ENCODE assay signal across 21 cellular contexts in the genomic region with DNA sequence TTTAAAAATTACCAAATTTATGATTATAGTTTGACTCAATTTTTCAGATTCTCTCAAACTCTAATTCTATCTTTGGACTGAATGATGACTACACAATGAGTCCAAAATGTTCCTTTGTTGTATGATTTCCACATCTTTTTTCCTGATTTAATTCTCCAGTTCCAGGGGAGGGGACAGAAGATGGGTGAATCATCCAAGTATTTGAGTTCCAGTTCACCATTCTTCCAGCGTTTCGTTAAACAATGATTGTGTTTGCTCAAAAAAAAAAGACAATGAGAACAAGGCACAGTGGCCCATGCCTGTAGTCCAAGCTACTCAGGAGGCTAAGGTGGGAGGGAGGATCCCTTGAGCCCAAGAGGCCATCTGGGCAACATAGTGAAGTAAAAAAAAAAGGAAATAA. TPM values are rescaled to one million over a fixed set of nuclear protein-coding genes. Genes with fewer than 3 reads are reported as not detected.
DNase-seq lines count a peak whose midpoint lies in the region; ATAC-seq and TF ChIP-seq lines count a peak whose summit lies in the region.
"Had no signal": no experiment of that assay in that cellular context is flagged by ENCODE, and none has a peak within 500 bp of the region (broad histone marks: within the 10 kb centered on the region; RNA-seq: fewer than 3 reads in every experiment).

No MANE protein-coding gene starts in this region.

- H3K4me3 ChIP-seq in osteoblast (ENCODE audit: insufficient read depth, low read length), result no peak overlapping the region
- H3K4me3 ChIP-seq in esophagus squamous epithelium, result no peak overlapping the region
- H3K4me3 ChIP-seq: cardiac muscle cell, gastroesophageal sphincter, K562, skin epidermis, thoracic aorta had no signal

- peak overlapping the region; percentile 75 for H3K27ac ChIP-seq in RWPE1
- H3K27ac ChIP-seq in epithelial cell of prostate, result peak overlapping the region; percentile 50
- peak overlapping the region; percentile 73 for H3K27ac ChIP-seq in osteoblast (ENCODE audit: low read depth, low read length)
- no peak overlapping the region for H3K27ac ChIP-seq in esophagus squamous epithelium
- H3K27ac ChIP-seq: cardiac muscle cell, gastroesophageal sphincter, thoracic aorta had no signal

- POLR2A ChIA-PET in RWPE1 (lab: Yijun Ruan, JAX; ENCODE audit: low non-redundant PET), result no interaction called here

- TF ChIP-seq POLR2A in esophagus squamous epithelium (IDR thresholded peaks at IDR 0.05), result no peak

- intact Hi-C loops in esophagus squamous epithelium (cut with DNase I), result no loop called here

- no peaks in the 10 kb centered on the region for H3K27me3 ChIP-seq in osteoblast (ENCODE audit: insufficient read depth, low read length)
- no peaks in the 10 kb centered on the region for H3K27me3 ChIP-seq in esophagus squamous epithelium
- H3K27me3 ChIP-seq: cardiac muscle cell, gastroesophageal sphincter had no signal

- peaks cover 5% of the 10 kb centered on the region for H3K36me3 ChIP-seq in osteoblast (ENCODE audit: insufficient read depth, low read length)
- peaks cover 0 to 57% (median 0%) of the 10 kb centered on the region in 3 donors for H3K36me3 ChIP-seq in esophagus squamous epithelium

- peaks cover 34% of the 10 kb centered on the region for H3K79me2 ChIP-seq in osteoblast (ENCODE audit: insufficient read depth, low read length)

- no peak for ATAC-seq in GM21576 (IDR thresholded peaks at IDR 0.05; ENCODE audit: unreplicated experiment)
- ATAC-seq: gastroesophageal sphincter, K562, left ventricle myocardium superior had no signal

- H3K4me2 ChIP-seq in osteoblast (ENCODE audit: insufficient read depth, low read length), result peak overlapping the region; percentile 62

- no peak for TF ChIP-seq CTCF in RWPE1 (conservative IDR thresholded peaks at IDR 0.05; ENCODE audit: low read depth)
- TF ChIP-seq CTCF in osteoblast (IDR thresholded peaks at IDR 0.05; ENCODE audit: extremely low read depth, low read depth, low read length), result no peak
- TF ChIP-seq CTCF in esophagus squamous epithelium (IDR thresholded peaks at IDR 0.05), result no peak

- peak overlapping the region; percentile 88 for H2AFZ ChIP-seq in osteoblast (ENCODE audit: low read length)

- WGBS in esophagus squamous epithelium, 2 donors, result 25 to 45% methylated on average over 2 of the region's 2 CpGs

- peak; percentile 60 for DNase-seq in EH (ENCODE audit: low read depth)
- peak; percentile 48 for DNase-seq in RWPE1 (ENCODE audit: low spot score)
- DNase-seq in epithelial cell of prostate (ENCODE audit: low read depth, low spot score), result no peak
- peak; percentile 90 for DNase-seq in osteoblast (ENCODE audit: insufficient read length, low spot score, missing footprints)
- no peak for DNase-seq in amniotic stem cell (lab: John Stamatoyannopoulos, UW)
- DNase-seq in esophagus squamous epithelium (lab: John Stamatoyannopoulos, UW), result no peak
- no peak for DNase-seq in NCI-H1092 (lab: John Stamatoyannopoulos, UW)
- DNase-seq: activated CD4-positive, alpha-beta T cell treated with anti-CD3 and anti-CD28 coated beads, Interleukin-2, amount 10 ng/mL, durations not matched to agents 24 days and 14 days; activated naive CD4-positive, alpha-beta T cell treated with anti-CD3 and anti-CD28 coated beads for 36 hours; Calu3; effector CD4-positive, alpha-beta T cell; GOT3; left ventricle myocardium superior; NCI-H1105 treated with DMSO at 0.1 percent for 48 hours; NCI-H69 had no signal

- CTCF ChIA-PET in RWPE1 (lab: Yijun Ruan, JAX), result no interaction called here

- no peaks in the 10 kb centered on the region for H4K20me1 ChIP-seq in osteoblast (ENCODE audit: insufficient read depth, low read length)

- H3K4me1 ChIP-seq in osteoblast (ENCODE audit: insufficient read depth, low read length), result peaks cover 8% of the 10 kb centered on the region
- no peaks in the 10 kb centered on the region for H3K4me1 ChIP-seq in esophagus squamous epithelium
- H3K4me1 ChIP-seq: gastroesophageal sphincter had no signal

- H3K9me3 ChIP-seq in osteoblast (ENCODE audit: low read depth, low read length), result no peaks in the 10 kb centered on the region
- no peaks in the 10 kb centered on the region for H3K9me3 ChIP-seq in esophagus squamous epithelium
- H3K9me3 ChIP-seq: gastroesophageal sphincter, thoracic aorta had no signal

RNA-seq across cellular contexts. Expression of a gene that starts 23.8 kb away (rescaled TPM):
- total RNA-seq in osteoblast (23.9 and 25.9 TPM in 2 replicates), esophagus squamous epithelium (10 to 100 TPM; 19.1 to 57.5 (median 53.8) TPM)

Comparison
In these comparisons a context has a peak if more than half of its experiments do, and no peak if none do; other contexts are left out.
1. DNase-seq: peak in EH (single experiment), RWPE1 (single experiment) and osteoblast (single experiment); none in epithelial cell of prostate (single experiment), amniotic stem cell (single experiment), esophagus squamous epithelium (single experiment) and NCI-H1092 (single experiment).
2. H3K27ac ChIP-seq: peak in RWPE1 (single experiment), epithelial cell of prostate (single experiment) and osteoblast (single experiment); none in esophagus squamous epithelium (0 of 4).